Comparison of ENCODE assay signal across 33 cellular contexts in the genomic region with DNA sequence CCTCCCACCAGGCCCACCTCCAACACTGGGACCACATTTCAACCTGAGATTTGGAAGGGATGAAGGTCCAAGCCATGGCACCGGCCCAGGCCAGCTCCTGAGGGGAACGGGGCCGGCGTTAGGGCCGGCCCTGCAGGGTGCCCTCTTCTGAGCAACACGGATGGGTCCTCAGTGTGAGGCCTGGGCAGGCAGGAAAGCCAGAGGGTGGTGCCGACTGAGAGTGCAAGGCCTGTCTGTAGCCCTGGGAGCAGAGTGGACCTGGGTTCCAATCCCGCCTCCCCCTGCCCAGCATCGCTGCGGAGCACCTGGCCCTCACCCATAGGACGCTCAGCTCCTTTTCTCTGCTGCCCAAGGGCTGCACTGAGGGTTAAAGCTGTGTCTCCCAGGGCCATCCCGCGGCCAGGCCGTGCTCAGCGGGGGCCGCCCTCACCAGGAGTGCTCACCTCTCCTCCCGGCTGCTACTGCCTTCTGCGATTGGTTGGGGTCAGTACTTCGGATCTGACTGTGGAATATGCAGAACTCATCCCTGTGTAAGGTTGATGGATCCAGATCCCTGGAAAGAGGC. TPM values are rescaled to one million over a fixed set of nuclear protein-coding genes. Genes with fewer than 3 reads are reported as not detected.
"Had no signal": no experiment of that assay in that cellular context is flagged by ENCODE, and none has a peak within 500 bp of the region (broad histone marks: within the 10 kb centered on the region; RNA-seq: fewer than 3 reads in every experiment).

No MANE protein-coding gene starts in this region.

- ATAC-seq: esophagus mucosa; gastrocnemius medialis; left colon; natural killer cell; stimulated activated naive CD8-positive, alpha-beta T cell treated with anti-CD3 and anti-CD28 coated beads, Interleukin-15, amount 100 ng/mL, for 72 hours; upper lobe of right lung had no signal

- FAIRE-seq: islet of Langerhans had no signal

- H3K9me3 Mint-ChIP-seq: dendritic cell treated with granulocyte-macrophage colony-stimulating factor and Interleukin-4, amounts not matched to agents 40 ng/mL and 50 ng/mL, for 4 days; endodermal cell; memory B cell; natural killer cell; stimulated activated naive CD8-positive, alpha-beta T cell treated with anti-CD3 and anti-CD28 coated beads, Interleukin-15, amount 100 ng/mL, for 72 hours had no signal

- H3K79me2 ChIP-seq: parathyroid adenoma had no signal

- H3K27ac Mint-ChIP-seq: dendritic cell treated with granulocyte-macrophage colony-stimulating factor and Interleukin-4, amounts not matched to agents 40 ng/mL and 50 ng/mL, for 4 days; endodermal cell; memory B cell; natural killer cell; stimulated activated naive CD8-positive, alpha-beta T cell treated with anti-CD3 and anti-CD28 coated beads, Interleukin-15, amount 100 ng/mL, for 72 hours had no signal

- H3K9ac ChIP-seq: parathyroid adenoma had no signal

- H3K27me3 ChIP-seq: colonic mucosa, gastrocnemius medialis, heart right ventricle, right atrium auricular region, sigmoid colon, spleen, suprapubic skin, transverse colon, upper lobe of right lung, uterus had no signal

- H3K4me3 ChIP-seq: colonic mucosa, gastrocnemius medialis, heart right ventricle, left ventricle myocardium inferior, lung, prostate gland, right atrium auricular region, sigmoid colon, spleen, suprapubic skin, transverse colon, upper lobe of right lung, uterus had no signal

- H3K4me3 Mint-ChIP-seq: dendritic cell treated with granulocyte-macrophage colony-stimulating factor and Interleukin-4, amounts not matched to agents 40 ng/mL and 50 ng/mL, for 4 days; endodermal cell; memory B cell; natural killer cell; stimulated activated naive CD8-positive, alpha-beta T cell treated with anti-CD3 and anti-CD28 coated beads, Interleukin-15, amount 100 ng/mL, for 72 hours had no signal

- H3K27ac ChIP-seq: colonic mucosa, epithelial cell of prostate, gastrocnemius medialis, heart right ventricle, left ventricle myocardium inferior, parathyroid adenoma, prostate gland, right atrium auricular region, sigmoid colon, spleen, suprapubic skin, transverse colon, upper lobe of right lung, uterus had no signal

- H3K9me3 ChIP-seq: colonic mucosa, gastrocnemius medialis, heart right ventricle, left ventricle myocardium inferior, prostate gland, right atrium auricular region, sigmoid colon, spleen, suprapubic skin, transverse colon, upper lobe of right lung, uterus had no signal

- H3K27me3 Mint-ChIP-seq: stimulated activated naive CD8-positive, alpha-beta T cell treated with anti-CD3 and anti-CD28 coated beads, Interleukin-15, amount 100 ng/mL, for 72 hours had no signal

- H2AFZ ChIP-seq: parathyroid adenoma had no signal

- H3K4me1 Mint-ChIP-seq: endodermal cell; memory B cell; natural killer cell; stimulated activated naive CD8-positive, alpha-beta T cell treated with anti-CD3 and anti-CD28 coated beads, Interleukin-15, amount 100 ng/mL, for 72 hours had no signal

- H3K4me1 ChIP-seq: colonic mucosa, gastrocnemius medialis, heart right ventricle, left ventricle myocardium inferior, parathyroid adenoma, prostate gland, right atrium auricular region, sigmoid colon, spleen, suprapubic skin, transverse colon, upper lobe of right lung, uterus had no signal

- H3K36me3 Mint-ChIP-seq: memory B cell, natural killer cell had no signal

- DNase-seq: colonic mucosa; effector CD8-positive, alpha-beta T cell; endodermal cell; foreskin fibroblast; gastrocnemius medialis; heart right ventricle; hippocampal formation; kidney glomerular epithelial cell; left colon; left ventricle myocardium inferior; natural killer cell; sigmoid colon; spleen; stimulated activated CD4-positive, alpha-beta T cell treated with anti-CD3 and anti-CD28 coated beads, Interleukin-4, amount 100 ng/mL, for 4 hours; stimulated activated naive CD4-positive, alpha-beta T cell; stimulated activated naive CD8-positive, alpha-beta T cell treated with anti-CD3 and anti-CD28 coated beads, Interleukin-15, amount 100 ng/mL, for 72 hours; transverse colon; upper lobe of right lung; uterus had no signal

- H3K36me3 ChIP-seq: colonic mucosa, gastrocnemius medialis, prostate gland, right atrium auricular region, transverse colon, uterus had no signal

RNA-seq across cellular contexts. Expression of gene FCN2, which starts 44.1 kb away (rescaled TPM):
- total RNA-seq: cerebellum, colonic mucosa, endodermal cell, gastrocnemius medialis, left colon, left ventricle myocardium inferior, lung, mononuclear cell, natural killer cell, osteoblast, right atrium auricular region, sigmoid colon, transverse colon, upper lobe of right lung had no signal
- polyA plus RNA-seq: neural cell had no signal
